ENCODE assay signal across 1 cellular context in genomic region chr1:156081174-156082110, GRCh38.
TF ChIP-seq lines count a peak whose summit lies in the region.

No MANE protein-coding gene starts in this region.

TF ChIP-seq in HCT116, 20 proteins besides CTCF, POLR2A, EP300 and RAD21 (continued from another document):
- no peak for TF ChIP-seq REST (IDR thresholded peaks at IDR 0.05; ENCODE audit: low read depth)
- TF ChIP-seq EZH2 (IDR thresholded peaks at IDR 0.05) = no peak
- no peak for TF ChIP-seq SIN3A (IDR thresholded peaks at IDR 0.05; ENCODE audit: low read depth)
- TF ChIP-seq SP1 (IDR thresholded peaks at IDR 0.05; ENCODE audit: low read depth) = no peak
- TF ChIP-seq ZBTB33 (IDR thresholded peaks at IDR 0.05; ENCODE audit: extremely low read depth, insufficient replicate concordance, low read length) = no peak
- TF ChIP-seq ZFX (IDR thresholded peaks at IDR 0.05) = no peak
- no peak for TF ChIP-seq TCF7L2 (IDR thresholded peaks at IDR 0.05; ENCODE audit: borderline replicate concordance, extremely low read depth, insufficient read depth, insufficient read length)
- TF ChIP-seq ZNF274 (IDR thresholded peaks at IDR 0.05; ENCODE audit: low read depth, low read length) = no peak
- no peak for TF ChIP-seq ELF1 (IDR thresholded peaks at IDR 0.05; ENCODE audit: borderline replicate concordance, low read depth)
- TF ChIP-seq JUND (IDR thresholded peaks at IDR 0.05) = no peak
- TF ChIP-seq CEBPB (IDR thresholded peaks at IDR 0.05; ENCODE audit: low read depth) = no peak
- no peak for TF ChIP-seq CBX3 (IDR thresholded peaks at IDR 0.05; ENCODE audit: low read depth)
- no peak for TF ChIP-seq EZH2phosphoT487 (IDR thresholded peaks at IDR 0.05; ENCODE audit: borderline replicate concordance)
- no peak for TF ChIP-seq POLR2AphosphoS5 (IDR thresholded peaks at IDR 0.05; ENCODE audit: low read depth, low read length)
- TF ChIP-seq SRF (IDR thresholded peaks at IDR 0.05; ENCODE audit: low read depth) = no peak
